Comparison of ENCODE assay signal across 17 cellular contexts in genomic region chr15:29962404-29962803, GRCh38.
"Had no signal": no experiment of that assay in that cellular context is flagged by ENCODE, and none has a peak within 500 bp of the region (broad histone marks: within the 10 kb centered on the region; RNA-seq: fewer than 3 reads in every experiment).

No MANE protein-coding gene starts in this region.

- H3K9me3 ChIP-seq: adrenal gland, breast epithelium, mucosa of descending colon, spleen, tibial artery had no signal

- ATAC-seq: activated T-helper 17 cell treated with anti-CD3 and anti-CD28 coated beads, Interleukin-2, amount 50 U/mL, for 72 hours; esophagus mucosa; left colon; mucosa of descending colon had no signal

- DNase-seq: activated T-cell treated with anti-CD3 and anti-CD28 coated beads, Interleukin-2, amount 50 U/mL, for 24 hours; adrenal gland; effector CD8-positive, alpha-beta T cell; foreskin melanocyte; left colon; mesenchymal stem cell; mucosa of descending colon; naive B cell; retina; spleen; stimulated activated CD4-positive, alpha-beta T cell treated with anti-CD3 and anti-CD28 coated beads, Interleukin-4, amount 100 ng/mL, for 24 hours; stimulated activated naive CD4-positive, alpha-beta T cell treated with Interleukin-2 at 50 U/mL for 16 hours; T-helper 9 cell; tibial artery had no signal

- H3K4me3 ChIP-seq: adrenal gland, breast epithelium, mucosa of descending colon, spleen, tibial artery had no signal

- H3K27me3 ChIP-seq: adrenal gland had no signal

- H3K27ac ChIP-seq: adrenal gland, breast epithelium, spleen, tibial artery had no signal

- H3K36me3 ChIP-seq: adrenal gland, breast epithelium, spleen, tibial artery had no signal

- H3K4me1 ChIP-seq: adrenal gland, breast epithelium, spleen, tibial artery had no signal
